Comparison of ENCODE assay signal across 9 cellular contexts in the genomic region with DNA sequence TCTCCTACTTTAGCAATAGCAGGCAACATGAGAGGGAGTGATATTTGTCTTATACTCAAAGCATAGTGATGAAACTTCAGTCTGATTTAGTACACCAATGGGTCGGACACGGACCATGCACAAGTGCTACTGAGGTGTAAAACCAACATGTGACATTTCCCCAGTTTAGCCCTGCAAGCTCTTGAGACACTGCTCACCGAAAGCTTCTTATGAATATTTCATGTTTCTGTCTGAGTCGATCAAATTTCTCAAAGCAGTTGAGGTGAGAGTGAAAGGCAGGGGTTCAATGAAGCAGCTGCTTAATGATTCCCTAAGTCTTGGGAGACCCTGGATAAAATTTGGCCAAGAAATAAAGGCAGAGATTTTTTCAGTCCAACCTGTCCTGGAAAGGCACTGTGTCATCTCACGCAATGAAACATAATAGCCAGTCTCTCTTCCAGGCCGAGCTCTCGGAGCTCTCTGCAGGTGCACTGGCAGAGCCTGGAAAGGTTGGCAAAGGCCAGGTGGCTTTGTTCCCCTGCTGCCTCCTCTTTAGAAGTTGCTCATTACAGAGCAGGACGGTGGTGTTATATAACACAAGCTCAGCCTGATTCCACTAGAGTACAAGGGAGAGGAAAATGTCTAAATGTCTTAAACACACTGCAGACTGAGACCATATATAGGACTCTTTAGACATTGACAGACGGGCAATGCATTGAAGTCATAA. TPM values are rescaled to one million over a fixed set of nuclear protein-coding genes. Genes with fewer than 3 reads are reported as not detected.
DNase-seq lines count a peak whose midpoint lies in the region; ATAC-seq and TF ChIP-seq lines count a peak whose summit lies in the region.
"Had no signal": no experiment of that assay in that cellular context is flagged by ENCODE, and none has a peak within 500 bp of the region (broad histone marks: within the 10 kb centered on the region; RNA-seq: fewer than 3 reads in every experiment).

No MANE protein-coding gene starts in this region.

- peak; percentile 96 for ATAC-seq in GM21360 (IDR thresholded peaks at IDR 0.05; ENCODE audit: unreplicated experiment)
- peak; percentile 94 for ATAC-seq in HG03175 (IDR thresholded peaks at IDR 0.05; ENCODE audit: unreplicated experiment)
- ATAC-seq in right cardiac atrium, result no peak

- intact Hi-C loops in right cardiac atrium (cut with DNase I), result loop anchor here in 1 of 4 donors (10.0 kb wide), 1 partner anchor 72 kb away; no protein-coding TSS in a partner anchor

- WGBS in right cardiac atrium, result 83% methylated on average over 9 of the region's 9 CpGs

- H3K4me1 ChIP-seq in right cardiac atrium (ENCODE audit: control insufficient read depth, insufficient read depth, low read length), result no peaks in the 10 kb centered on the region

- H3K4me3 ChIP-seq in GM12865 (ENCODE audit: low read depth, low read length) (no peak overlapping the region), right cardiac atrium (ENCODE audit: low read length) (no peak overlapping the region)
- H3K4me3 ChIP-seq: dorsolateral prefrontal cortex had no signal

- TF ChIP-seq CTCF in GM12865 (IDR thresholded peaks at IDR 0.05; ENCODE audit: insufficient read depth, low read depth, low read length, missing control alignments), result no peak

- no peaks in the 10 kb centered on the region for H3K27me3 ChIP-seq in right cardiac atrium (ENCODE audit: control insufficient read depth, insufficient read depth)
- H3K27me3 ChIP-seq: dorsolateral prefrontal cortex had no signal

- peak; percentile 93 for DNase-seq in GM12865 (ENCODE audit: low read depth)
- DNase-seq in SHP77 treated with DMSO at 0.1 percent for 48 hours (lab: John Stamatoyannopoulos, UW), result peak; percentile 55
- DNase-seq in stimulated activated CD8-positive, alpha-beta memory T cell treated with anti-CD3 and anti-CD28 coated beads, Interleukin-4, amount 100 ng/mL, for 48 hours, result no peak
- no peak for DNase-seq in NOMO-1 treated with DMSO at 0.1 percent for 48 hours (lab: John Stamatoyannopoulos, UW; ENCODE audit: unreplicated experiment)
- DNase-seq in RPMI8226, result no peak
- no peak for DNase-seq in right cardiac atrium

- H3K27ac ChIP-seq in right cardiac atrium (ENCODE audit: low read length), result no peak overlapping the region

- no peaks in the 10 kb centered on the region for H3K9me3 ChIP-seq in right cardiac atrium (ENCODE audit: control insufficient read depth, low read length)

RNA-seq across cellular contexts. Expression of gene XPNPEP1, which starts 33.9 kb away (rescaled TPM):
- total RNA-seq in right cardiac atrium, result 10 to 100 TPM; 36.9 to 47.4 (median 39.1) TPM
- polyA plus RNA-seq in right cardiac atrium, result 20.7 TPM

RNA-seq across cellular contexts. Expression of gene ADD3, which starts 50.5 kb away (rescaled TPM):
- total RNA-seq in right cardiac atrium, result 100 to 1,000 TPM; 113 to 146 (median 124) TPM
- 47.4 TPM for polyA plus RNA-seq in right cardiac atrium

Comparison
In these comparisons a context has a peak if more than half of its experiments do, and no peak if none do; other contexts are left out.
1. DNase-seq: peak in GM12865 (single experiment) and SHP77 treated with DMSO at 0.1 percent for 48 hours (single experiment); none in stimulated activated CD8-positive, alpha-beta memory T cell treated with anti-CD3 and anti-CD28 coated beads, Interleukin-4, amount 100 ng/mL, for 48 hours (single experiment), NOMO-1 treated with DMSO at 0.1 percent for 48 hours (single experiment), RPMI8226 (single experiment) and right cardiac atrium (0 of 3).
2. ATAC-seq: peak in GM21360 (single experiment) and HG03175 (single experiment); none in right cardiac atrium (0 of 2).